Comparison of ENCODE assay signal across 8 cellular contexts in the genomic region with DNA sequence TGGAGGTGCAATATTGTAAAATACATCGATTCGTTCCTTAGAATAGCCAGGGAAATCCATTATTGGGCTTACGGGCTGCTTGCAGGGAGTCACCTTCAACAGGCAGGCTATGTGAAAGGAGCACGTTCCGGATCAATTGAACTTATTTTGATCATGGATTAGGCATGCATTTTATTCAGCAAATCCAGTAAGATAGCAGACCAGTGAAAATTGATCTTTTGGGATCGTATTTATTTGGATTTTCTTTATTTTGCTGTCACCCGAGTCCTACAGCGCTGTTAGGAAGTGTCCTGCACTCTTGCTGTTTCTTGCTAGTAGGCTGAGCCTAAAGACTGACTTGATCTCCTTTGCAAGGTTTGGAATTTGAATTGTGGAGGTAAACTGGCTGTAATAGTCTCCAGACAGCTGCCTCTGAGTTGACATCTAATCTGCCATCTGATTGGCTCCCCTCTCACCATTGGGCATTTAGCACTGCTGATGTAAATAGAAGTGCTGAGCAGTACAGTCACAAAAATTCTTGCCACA. TPM values are rescaled to one million over a fixed set of nuclear protein-coding genes. Genes with fewer than 3 reads are reported as not detected.
A peak's percentile ranks its signal among the peaks of the same experiment; 100 is the strongest.
DNase-seq lines count a peak whose midpoint lies in the region; ATAC-seq and TF ChIP-seq lines count a peak whose summit lies in the region.

No MANE protein-coding gene starts in this region.

- H3K4me2 ChIP-seq in HCT116 (ENCODE audit: low read length) (peak overlapping the region; percentile 97), Loucy (ENCODE audit: low read depth, low read length, poor library complexity, severe bottlenecking) (peak overlapping the region; percentile 79), neuronal stem cell (ENCODE audit: insufficient read depth, low read length, poor library complexity, severe bottlenecking) (peak overlapping the region; percentile 78)

- peak overlapping the region; percentile 98 for H2BK5ac ChIP-seq in neuronal stem cell (ENCODE audit: low read length)

- TF ChIP-seq RAD21 in HCT116 (IDR thresholded peaks at IDR 0.05; ENCODE audit: low read depth): no peak

- H4K20me1 ChIP-seq in HCT116 (ENCODE audit: insufficient read depth): peaks cover 5% of the 10 kb centered on the region; the same call in 1 of the 2 replicates
- H4K20me1 ChIP-seq in Loucy (ENCODE audit: insufficient read depth, low read length, poor library complexity, severe bottlenecking): peaks cover 57% of the 10 kb centered on the region

- H3K9me3 Mint-ChIP-seq in activated naive CD8-positive, alpha-beta T cell treated with anti-CD3 and anti-CD28 coated beads, Interleukin-2, amount 50 U/mL, for 24 hours: no peaks in the 10 kb centered on the region

- peaks cover 21 to 32% of the 10 kb centered on the region in 2 experiments for H3K4me1 ChIP-seq in HCT116 (ENCODE audit: control insufficient read depth in 1 of 2, insufficient read depth in 2 of 2, low read length in 2 of 2)
- H3K4me1 ChIP-seq in Loucy (ENCODE audit: insufficient read depth, low read length, poor library complexity, severe bottlenecking): peaks cover 48% of the 10 kb centered on the region
- H3K4me1 ChIP-seq in neuronal stem cell (ENCODE audit: control insufficient read depth in 2 of 2, insufficient read depth in 1 of 2, low read depth in 1 of 2, low read length in 2 of 2): peaks cover 2 to 32% of the 10 kb centered on the region in 2 donors

- H2AK5ac ChIP-seq in neuronal stem cell (ENCODE audit: low read depth, low read length): no peak overlapping the region

- H3K4me3 ChIP-seq in GM12864 (ENCODE audit: low read depth, low read length) (peak overlapping the region; percentile 63), HCT116 (replicated peaks in 1 of 2; ENCODE audit: low read depth in 1 of 2, low read length in 2 of 2) (peak overlapping the region; percentile 70 to 77), Loucy (ENCODE audit: low read length, poor library complexity, severe bottlenecking) (peak overlapping the region; percentile 81), neuronal stem cell (ENCODE audit: low read length in 2 of 2) (peak overlapping the region; percentile 67 to 91)

- H3K79me1 ChIP-seq in neuronal stem cell (ENCODE audit: low read depth, low read length): peaks cover 5% of the 10 kb centered on the region

- no peaks in the 10 kb centered on the region for H3K27me3 ChIP-seq in HCT116 (ENCODE audit: insufficient read depth, low read length)
- H3K27me3 ChIP-seq in Loucy (ENCODE audit: insufficient read depth, low read length, poor library complexity, severe bottlenecking): no peaks in the 10 kb centered on the region
- no peaks in the 10 kb centered on the region for H3K27me3 ChIP-seq in neuronal stem cell (ENCODE audit: control insufficient read depth in 3 of 3, insufficient read depth in 3 of 3, low read depth in 1 of 3, low read length in 3 of 3)

- WGBS in neuronal stem cell (ENCODE audit: extremely low coverage in 2 of 2, insufficient read length in 2 of 2, insufficient replicate concordance in 1 of 2), 2 donors: no CpG with 5 or more reads among the region's 8 CpGs

- H3F3A ChIP-seq in Loucy (ENCODE audit: low read depth): no peaks in the 10 kb centered on the region

- no peak overlapping the region for H3K18ac ChIP-seq in neuronal stem cell (ENCODE audit: low read length)

- H2BK120ac ChIP-seq in neuronal stem cell (ENCODE audit: low read depth, low read length): no peak overlapping the region

- H2AFZ ChIP-seq in HCT116 (ENCODE audit: low read depth, low read length, poor library complexity, severe bottlenecking) (no peak overlapping the region), Loucy (ENCODE audit: low read length) (no peak overlapping the region), neuronal stem cell (ENCODE audit: low read length) (no peak overlapping the region)

- H3K36me3 Mint-ChIP-seq in activated naive CD8-positive, alpha-beta T cell treated with anti-CD3 and anti-CD28 coated beads, Interleukin-2, amount 50 U/mL, for 24 hours (ENCODE audit: low read depth): peaks cover 5% of the 10 kb centered on the region

- POLR2A ChIA-PET in HCT116 (lab: Charles Lee): interaction anchor here (1.1 kb wide), 1 partner anchor 77 kb away, joined by 3 read pairs; no protein-coding TSS in a partner anchor
- POLR2A ChIA-PET in RWPE1 (lab: Yijun Ruan, JAX; ENCODE audit: low non-redundant PET): no interaction called here

- RAD21 ChIA-PET in HCT116 (lab: Charles Lee; ENCODE audit: low non-redundant PET in 1 of 2, low total read pairs in 2 of 2, uncharacterized antibody in 2 of 2, unreplicated experiment in 2 of 2): no interaction called here

- DNase-seq in GM12864 (ENCODE audit: low read depth) (peak; percentile 70), HCT116 (ENCODE audit: low read depth, low spot score) (peak; percentile 70), RWPE1 (ENCODE audit: low spot score) (peak; percentile 85), globus pallidus (ENCODE audit: low spot score) (peak; percentile 89), neuronal stem cell (ENCODE audit: low spot score) (peak; percentile 63), OCI-M2 (lab: John Stamatoyannopoulos, UW; ENCODE audit: unreplicated experiment) (no peak)
- DNase-seq in activated naive CD8-positive, alpha-beta T cell treated with anti-CD3 and anti-CD28 coated beads, Interleukin-2, amount 50 U/mL, for 24 hours: peak; percentile 48

- no peaks in the 10 kb centered on the region for H3K27me3 Mint-ChIP-seq in activated naive CD8-positive, alpha-beta T cell treated with anti-CD3 and anti-CD28 coated beads, Interleukin-2, amount 50 U/mL, for 24 hours

- H2BK15ac ChIP-seq in neuronal stem cell (ENCODE audit: low read length): no peak overlapping the region

- TSS peak; percentile 41 for BruUV-seq in HCT116 (replicated peaks; lab: Mats Ljungman, UMichigan)

- H3K9me3 ChIP-seq in HCT116 (ENCODE audit: control insufficient read depth in 1 of 2, insufficient read depth in 1 of 2, low read depth in 1 of 2, low read length in 2 of 2): no peaks in the 10 kb centered on the region
- H3K9me3 ChIP-seq in Loucy (ENCODE audit: insufficient read depth, low read depth, low read length): no peaks in the 10 kb centered on the region
- no peaks in the 10 kb centered on the region for H3K9me3 ChIP-seq in neuronal stem cell (replicated peaks in 1 of 2; ENCODE audit: control insufficient read depth in 2 of 2, insufficient read depth in 1 of 2, low read depth in 1 of 2, low read length in 2 of 2)

- peak overlapping the region; percentile 97 for H3K27ac Mint-ChIP-seq in activated naive CD8-positive, alpha-beta T cell treated with anti-CD3 and anti-CD28 coated beads, Interleukin-2, amount 50 U/mL, for 24 hours

- no peak overlapping the region for H3K4ac ChIP-seq in neuronal stem cell (ENCODE audit: low read length)

- H3K4me3 Mint-ChIP-seq in activated naive CD8-positive, alpha-beta T cell treated with anti-CD3 and anti-CD28 coated beads, Interleukin-2, amount 50 U/mL, for 24 hours: peak overlapping the region; percentile 94

- TF ChIP-seq POLR2A in HCT116 (IDR thresholded peaks at IDR 0.05; ENCODE audit: borderline replicate concordance, extremely low read depth, insufficient read depth, insufficient read length): peak; percentile 59

- peaks cover 57% of the 10 kb centered on the region for H3K4me1 Mint-ChIP-seq in activated naive CD8-positive, alpha-beta T cell treated with anti-CD3 and anti-CD28 coated beads, Interleukin-2, amount 50 U/mL, for 24 hours

- no peak overlapping the region for H3K14ac ChIP-seq in neuronal stem cell (ENCODE audit: low read length)

- no peak for TF ChIP-seq CTCF in GM12864 (IDR thresholded peaks at IDR 0.05; ENCODE audit: low read depth, low read length, missing control alignments)
- TF ChIP-seq CTCF in HCT116 (IDR thresholded peaks at IDR 0.05 in 2 of 3, conservative IDR thresholded peaks at IDR 0.05 in 1 of 3; ENCODE audit: borderline replicate concordance in 1 of 3, insufficient read depth in 1 of 3, low read depth in 2 of 3, low read length in 2 of 3): no peak
- no peak for TF ChIP-seq CTCF in Loucy (conservative IDR thresholded peaks at IDR 0.05; ENCODE audit: low read length)
- no peak for TF ChIP-seq CTCF in RWPE1 (conservative IDR thresholded peaks at IDR 0.05; ENCODE audit: low read depth)

- H3K79me2 ChIP-seq in HCT116 (ENCODE audit: insufficient read depth, low read length) (peaks cover 59% of the 10 kb centered on the region), Loucy (ENCODE audit: insufficient read depth, low read length) (peaks cover 86% of the 10 kb centered on the region)

- CTCF ChIA-PET in HCT116 (lab: Charles Lee): no interaction called here
- CTCF ChIA-PET in RWPE1 (lab: Yijun Ruan, JAX): interaction anchor here (1.5 to 1.6 kb wide), 2 partner anchors 163 to 215 kb away, joined by 4 to 5 read pairs; no protein-coding TSS in a partner anchor

- no peak overlapping the region for H3K23ac ChIP-seq in neuronal stem cell (ENCODE audit: low read depth, low read length, poor library complexity)

- no peak overlapping the region for H4K91ac ChIP-seq in neuronal stem cell (ENCODE audit: low read depth, low read length, poor library complexity)

- H3K27ac ChIP-seq in HCT116 (ENCODE audit: low read depth, low read length) (peak overlapping the region; percentile 95), RWPE1 (peak overlapping the region; percentile 97), neuronal stem cell (replicated peaks; ENCODE audit: low read length) (peak overlapping the region; percentile 2)

- no peak overlapping the region for H4K8ac ChIP-seq in neuronal stem cell (ENCODE audit: low read depth, low read length)

- H3K9me2 ChIP-seq in HCT116 (ENCODE audit: insufficient read depth) (no peaks in the 10 kb centered on the region), Loucy (replicated peaks; ENCODE audit: low read depth, low read length) (no peaks in the 10 kb centered on the region)

- peak; percentile 40 for ATAC-seq in HCT116
- peak; percentile 60 for ATAC-seq in activated naive CD8-positive, alpha-beta T cell treated with anti-CD3 and anti-CD28 coated beads, Interleukin-2, amount 50 U/mL, for 24 hours

- intact Hi-C loops in HCT116 (cut with micrococcal nuclease): loop anchor here (2.0 kb wide), 1 partner anchor 243 kb away; no protein-coding TSS in a partner anchor

- H3K36me3 ChIP-seq in HCT116 (ENCODE audit: control insufficient read depth in 1 of 2, insufficient read depth in 2 of 2, low read length in 2 of 2) (no peaks in the 10 kb centered on the region), Loucy (ENCODE audit: insufficient read depth, low read length) (no peaks in the 10 kb centered on the region; the same call in 1 of the 2 replicates), neuronal stem cell (replicated peaks in 1 of 2; ENCODE audit: control insufficient read depth in 2 of 2, insufficient read depth in 2 of 2, low read length in 2 of 2) (peaks cover 1 to 12% of the 10 kb centered on the region in 2 donors)

- H3K9ac ChIP-seq in HCT116 (ENCODE audit: low read length) (peak overlapping the region; percentile 84), Loucy (ENCODE audit: low read depth, low read length, poor library complexity, severe bottlenecking) (peak overlapping the region; percentile 94), neuronal stem cell (ENCODE audit: low read depth, low read length, poor library complexity) (no peak overlapping the region)

- no peak overlapping the region for H2BK12ac ChIP-seq in neuronal stem cell (ENCODE audit: low read length)

TF ChIP-seq in HCT116, 20 proteins besides CTCF, POLR2A, EP300 and RAD21 (continues in another document):
- no peak for TF ChIP-seq EGR1 (IDR thresholded peaks at IDR 0.05; ENCODE audit: low read depth)

RNA-seq across cellular contexts. Expression of gene ARID1B, which starts 3.0 kb away (rescaled TPM):
- 35.6 TPM for total RNA-seq in HCT116 (2021; ENCODE audit: unreplicated experiment)
- 16.4 and 17.5 TPM in 2 replicates for polyA plus RNA-seq in HCT116 (2012)
- 33.3 TPM for polyA plus RNA-seq in neuronal stem cell (2013, experiment 1 of 2)
- 36.5 TPM for polyA plus RNA-seq in neuronal stem cell (2013, experiment 2 of 2)

Comparison
In these comparisons a context has a peak if more than half of its experiments do, and no peak if none do; other contexts are left out.
1. H3K27ac ChIP-seq: peak in every context shown above with its lines; median percentile 97 in RWPE1; 95 in HCT116; 2 in neuronal stem cell.